Comparison of ENCODE assay signal across 30 cellular contexts in the genomic region with DNA sequence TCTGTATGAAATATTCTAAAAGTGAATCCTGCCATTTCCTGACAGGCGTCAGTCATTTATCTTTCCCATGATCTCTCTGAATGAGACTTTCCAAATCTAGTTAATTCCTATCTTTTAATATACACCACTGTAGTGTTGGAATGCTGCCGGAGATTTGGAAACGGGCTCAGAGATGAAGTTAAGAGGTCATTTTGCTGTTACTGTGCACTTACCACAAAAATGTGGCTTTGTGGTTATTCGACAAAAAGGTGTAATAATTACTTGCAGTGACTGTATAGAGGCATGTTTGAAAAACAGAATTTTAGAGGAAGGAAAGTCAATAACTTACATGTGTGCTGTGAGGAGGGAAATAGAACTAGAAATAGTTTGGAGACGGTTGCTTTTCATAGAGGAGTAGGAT.
A peak's percentile ranks its signal among the peaks of the same experiment; 100 is the strongest.
DNase-seq lines count a peak whose midpoint lies in the region; ATAC-seq, FAIRE-seq and TF ChIP-seq lines count a peak whose summit lies in the region.
"Had no signal": no experiment of that assay in that cellular context is flagged by ENCODE, and none has a peak within 500 bp of the region (broad histone marks: within the 10 kb centered on the region; RNA-seq: fewer than 3 reads in every experiment).

No MANE protein-coding gene starts in this region.

- no peaks in the 10 kb centered on the region for H4K20me1 ChIP-seq in GM12878 (ENCODE audit: control insufficient read depth, insufficient read depth)

- no peak for TF ChIP-seq POLR2A in GM12878 (IDR thresholded peaks at IDR 0.05; ENCODE audit: low read depth, low read length)

- H3K36me3 ChIP-seq in GM12878 (ENCODE audit: control insufficient read depth in 2 of 2, insufficient read depth in 2 of 2, low read length in 1 of 2): no peaks in the 10 kb centered on the region
- H3K36me3 ChIP-seq: ascending aorta, BE2C, esophagus muscularis mucosa, HAP-1, thyroid gland had no signal

- no peak overlapping the region for H3K4me3 Mint-ChIP-seq in nephron progenitor cell
- H3K4me3 Mint-ChIP-seq: activated CD4-positive, alpha-beta T cell treated with anti-CD3 and anti-CD28 coated beads, Interleukin-2, amount 10 ng/mL, durations not matched to agents 24 days and 14 days; activated CD8-positive, alpha-beta memory T cell treated with anti-CD3 and anti-CD28 coated beads, Interleukin-2, amount 10 ng/mL, durations not matched to agents 7 days and 5 days; activated T-helper 1 cell treated with anti-CD3 and anti-CD28 coated beads, Interleukin-12 subunit alpha, Interleukin-12 subunit beta, Interleukin-2, Interleukin-4 antibody, amounts not matched to agents 30 ng/mL and 10 ng/mL and 1 ng/mL, durations not matched to agents 14 hours and 24 hours and 36 hours; memory B cell; naive B cell had no signal

- H3K9me3 Mint-ChIP-seq in nephron progenitor cell: no peaks in the 10 kb centered on the region
- H3K9me3 Mint-ChIP-seq: activated CD4-positive, alpha-beta T cell treated with anti-CD3 and anti-CD28 coated beads, Interleukin-2, amount 10 ng/mL, durations not matched to agents 24 days and 14 days had no signal

- CTCF ChIA-PET in GM12878 (lab: Yijun Ruan, JAX): interaction anchor here (4.0 kb wide), 1 partner anchor 25 kb away, joined by 13 read pairs; no protein-coding TSS in a partner anchor
- CTCF ChIA-PET in HEK293T (lab: Yijun Ruan, JAX): interaction anchor here (0.6 kb wide), 1 partner anchor 168 kb away, joined by 4 read pairs; no protein-coding TSS in a partner anchor

- no peak overlapping the region for H2AFZ ChIP-seq in GM12878 (ENCODE audit: control insufficient read depth, low read depth, low read length)
- H2AFZ ChIP-seq: PC-9 had no signal

- H3K27me3 Mint-ChIP-seq in nephron progenitor cell (ENCODE audit: low read depth, poor library complexity): no peaks in the 10 kb centered on the region
- H3K27me3 Mint-ChIP-seq: activated CD4-positive, alpha-beta T cell treated with anti-CD3 and anti-CD28 coated beads, Interleukin-2, amount 10 ng/mL, durations not matched to agents 24 days and 14 days; activated CD8-positive, alpha-beta memory T cell treated with anti-CD3 and anti-CD28 coated beads, Interleukin-2, amount 10 ng/mL, durations not matched to agents 7 days and 5 days; memory B cell had no signal

- H3K79me2 ChIP-seq in GM12878 (ENCODE audit: control insufficient read depth, insufficient read depth, low read length): no peaks in the 10 kb centered on the region

- TF ChIP-seq RAD21 in GM12878 (IDR thresholded peaks at IDR 0.05; ENCODE audit: insufficient read depth, low read depth, low read length): no peak

- H3K9me3 ChIP-seq in GM12878 (replicated peaks; ENCODE audit: control insufficient read depth, insufficient read depth, low read length): no peaks in the 10 kb centered on the region
- H3K9me3 ChIP-seq: ascending aorta, BE2C, esophagus muscularis mucosa, HAP-1, thyroid gland had no signal

- H3K27ac Mint-ChIP-seq in nephron progenitor cell: no peak overlapping the region
- H3K27ac Mint-ChIP-seq: activated CD4-positive, alpha-beta T cell treated with anti-CD3 and anti-CD28 coated beads, Interleukin-2, amount 10 ng/mL, durations not matched to agents 24 days and 14 days; activated CD8-positive, alpha-beta memory T cell treated with anti-CD3 and anti-CD28 coated beads, Interleukin-2, amount 10 ng/mL, durations not matched to agents 7 days and 5 days; activated T-helper 1 cell treated with anti-CD3 and anti-CD28 coated beads, Interleukin-12 subunit alpha, Interleukin-12 subunit beta, Interleukin-2, Interleukin-4 antibody, amounts not matched to agents 30 ng/mL and 10 ng/mL and 1 ng/mL, durations not matched to agents 14 hours and 24 hours and 36 hours; memory B cell; naive B cell had no signal

- no peak overlapping the region for H3K27ac ChIP-seq in GM12878 (ENCODE audit: control insufficient read depth, insufficient read depth)
- H3K27ac ChIP-seq: ascending aorta, esophagus muscularis mucosa, PC-9, thyroid gland, VCaP had no signal

- DNase-seq in EL (peak; percentile 58), OCI-M1 (lab: John Stamatoyannopoulos, UW) (peak; percentile 9), GM12878 (ENCODE audit: low read depth, low spot score) (no peak), retinal pigment epithelial cell (ENCODE audit: low read depth) (peak; percentile 38), nephron progenitor cell (no peak), MV-4-11 (lab: John Stamatoyannopoulos, UW) (no peak), HEK293T (ENCODE audit: extremely low spot score) (no peak)
- DNase-seq: activated CD4-positive, alpha-beta T cell treated with anti-CD3 and anti-CD28 coated beads, Interleukin-2, amount 10 ng/mL, durations not matched to agents 24 days and 14 days; activated CD8-positive, alpha-beta memory T cell treated with anti-CD3 and anti-CD28 coated beads, Interleukin-2, amount 10 ng/mL, durations not matched to agents 7 days and 5 days; activated naive CD4-positive, alpha-beta T cell treated with anti-CD3 and anti-CD28 coated beads, Interleukin-2, amount 50 U/mL, for 16 hours; BE2C; effector memory CD4-positive, alpha-beta T cell; naive B cell; NCI-H1105; NCI-H2081; NCI-H345; NCI-H82; PC-9; stimulated activated CD4-positive, alpha-beta T cell treated with anti-CD3 and anti-CD28 coated beads, Interleukin-4, amount 100 ng/mL, for 24 hours; stimulated activated naive CD8-positive, alpha-beta T cell treated with anti-CD3 and anti-CD28 coated beads, Interleukin-15, Interleukin-2, amounts not matched to agents 100 U/mL and 50 U/mL, for 24 hours; T-helper 2 cell; thyroid gland had no signal

- no peak for FAIRE-seq in GM12878 (lab: Jason Lieb, UNC)
- FAIRE-seq: colon, HTR-8/SVneo had no signal

- TF ChIP-seq CTCF in GM12878 (IDR thresholded peaks at IDR 0.05 in 2 of 3, conservative IDR thresholded peaks at IDR 0.05 in 1 of 3; ENCODE audit: control insufficient read depth in 2 of 3, extremely low read depth in 1 of 3, insufficient read depth in 1 of 3, low read depth in 3 of 3, low read length in 3 of 3) (no peak), retinal pigment epithelial cell (conservative IDR thresholded peaks at IDR 0.05; ENCODE audit: low read depth, low read length) (no peak), nephron progenitor cell (IDR thresholded peaks at IDR 0.05) (no peak)

- intact Hi-C loops in GM12878 (cut with micrococcal nuclease; ENCODE audit: unreplicated experiment): loop anchor here (2.0 to 10.0 kb wide), 2 partner anchors 787 to 1023 kb away; a partner anchor contains a TSS

- H3K27me3 ChIP-seq in GM12878 (replicated peaks in 1 of 2; ENCODE audit: control insufficient read depth in 2 of 2, insufficient read depth in 2 of 2, low read length in 1 of 2): no peaks in the 10 kb centered on the region
- H3K27me3 ChIP-seq: ascending aorta, BE2C, esophagus muscularis mucosa, thyroid gland had no signal

- TF ChIP-seq EP300 in GM12878 (IDR thresholded peaks at IDR 0.05; ENCODE audit: borderline replicate concordance in 1 of 2, control insufficient read depth in 1 of 2, low read depth in 2 of 2, low read length in 2 of 2): no peak

- RAD21 ChIA-PET in GM12878 (lab: Charles Lee; ENCODE audit: unreplicated experiment): interaction anchor here (0.8 to 4.0 kb wide), 10 partner anchors 12 to 1027 kb away, joined by 3 to 29 read pairs (median 3); no protein-coding TSS in a partner anchor

- H3K4me3 ChIP-seq in GM12878 (no peak overlapping the region), retinal pigment epithelial cell (ENCODE audit: low read length) (no peak overlapping the region)
- H3K4me3 ChIP-seq: ascending aorta, esophagus muscularis mucosa, HAP-1, PC-9, thyroid gland had no signal

- H3K9ac ChIP-seq in GM12878 (ENCODE audit: control insufficient read depth, insufficient read depth, low read length): no peak overlapping the region

- SMC1A ChIA-PET in GM12878 (lab: Charles Lee; ENCODE audit: uncharacterized antibody, unreplicated experiment): interaction anchor here (0.6 to 6.9 kb wide), 10 partner anchors 10 to 238 kb away, joined by 3 to 48 read pairs (median 3); no protein-coding TSS in a partner anchor

- POLR2A ChIA-PET in GM12878 (lab: Charles Lee): interaction anchor here (1.0 kb wide), 1 partner anchor 24 kb away, joined by 4 read pairs; no protein-coding TSS in a partner anchor
- POLR2A ChIA-PET in HEK293T (lab: Yijun Ruan, JAX): no interaction called here

- H3K4me2 ChIP-seq in GM12878 (ENCODE audit: control insufficient read depth, insufficient read depth): no peak overlapping the region
- H3K4me2 ChIP-seq: PC-9 had no signal

- in situ Hi-C loops in GM12878 (cut with MboI): no loop called here

- WGBS in GM12878 (ENCODE audit: insufficient coverage, insufficient replicate concordance, low lambda C conversion rate, missing lambda C conversion rate): under 1% methylated on average over 5 of the region's 5 CpGs

- no peaks in the 10 kb centered on the region for H3K36me3 Mint-ChIP-seq in nephron progenitor cell (ENCODE audit: low read depth)
- H3K36me3 Mint-ChIP-seq: activated CD8-positive, alpha-beta memory T cell treated with anti-CD3 and anti-CD28 coated beads, Interleukin-2, amount 10 ng/mL, durations not matched to agents 7 days and 5 days; memory B cell; naive B cell had no signal

- H3K4me1 Mint-ChIP-seq in nephron progenitor cell: peaks cover 59% of the 10 kb centered on the region
- H3K4me1 Mint-ChIP-seq: activated CD4-positive, alpha-beta T cell treated with anti-CD3 and anti-CD28 coated beads, Interleukin-2, amount 10 ng/mL, durations not matched to agents 24 days and 14 days; activated CD8-positive, alpha-beta memory T cell treated with anti-CD3 and anti-CD28 coated beads, Interleukin-2, amount 10 ng/mL, durations not matched to agents 7 days and 5 days; memory B cell; naive B cell had no signal

- no TSS peak for BruUV-seq in GM12878 (replicated peaks; lab: Mats Ljungman, UMichigan)

- no peaks in the 10 kb centered on the region for H3K4me1 ChIP-seq in GM12878 (ENCODE audit: control insufficient read depth, insufficient read depth, low read length)
- H3K4me1 ChIP-seq: ascending aorta, BE2C, esophagus muscularis mucosa, thyroid gland had no signal

- peak; percentile 18 for ATAC-seq in GM12878
- ATAC-seq: activated CD8-positive, alpha-beta memory T cell treated with anti-CD3 and anti-CD28 coated beads, Interleukin-2, amount 10 ng/mL, durations not matched to agents 7 days and 5 days; stimulated activated naive CD8-positive, alpha-beta T cell treated with anti-CD3 and anti-CD28 coated beads, Interleukin-15, Interleukin-2, amounts not matched to agents 100 U/mL and 50 U/mL, for 24 hours had no signal

TF ChIP-seq in GM12878, 131 proteins besides CTCF, POLR2A, EP300 and RAD21 (continues in another document):
- TF ChIP-seq RUNX3 (IDR thresholded peaks at IDR 0.05; ENCODE audit: low read length) (peak; percentile 53), ZNF217 (IDR thresholded peaks at IDR 0.05) (peak; percentile 7), ZNF384 (IDR thresholded peaks at IDR 0.05; ENCODE audit: borderline replicate concordance, low read depth, low read length) (no peak), SMC3 (IDR thresholded peaks at IDR 0.05; ENCODE audit: borderline replicate concordance, low read length) (no peak)

TF ChIP-seq in HEK293T, 16 proteins besides CTCF, POLR2A, EP300 and RAD21:
- TF ChIP-seq LEF1 (IDR thresholded peaks at IDR 0.05; ENCODE audit: borderline replicate concordance) (no peak), FOXM1 (IDR thresholded peaks at IDR 0.05; ENCODE audit: borderline replicate concordance) (no peak), BHLHE40 (IDR thresholded peaks at IDR 0.05; ENCODE audit: borderline replicate concordance) (no peak), NFRKB (IDR thresholded peaks at IDR 0.05) (no peak)
TF ChIP-seq in HEK293T: peak in this region for 0.

Comparison
In these comparisons a context has a peak if more than half of its experiments do, and no peak if none do; other contexts are left out.
1. DNase-seq: peak in EL (single experiment), OCI-M1 (single experiment) and retinal pigment epithelial cell (single experiment); none in GM12878 (single experiment), nephron progenitor cell (single experiment), MV-4-11 (single experiment) and HEK293T (single experiment).